Comparison of ENCODE assay signal across 8 cellular contexts in the genomic region with DNA sequence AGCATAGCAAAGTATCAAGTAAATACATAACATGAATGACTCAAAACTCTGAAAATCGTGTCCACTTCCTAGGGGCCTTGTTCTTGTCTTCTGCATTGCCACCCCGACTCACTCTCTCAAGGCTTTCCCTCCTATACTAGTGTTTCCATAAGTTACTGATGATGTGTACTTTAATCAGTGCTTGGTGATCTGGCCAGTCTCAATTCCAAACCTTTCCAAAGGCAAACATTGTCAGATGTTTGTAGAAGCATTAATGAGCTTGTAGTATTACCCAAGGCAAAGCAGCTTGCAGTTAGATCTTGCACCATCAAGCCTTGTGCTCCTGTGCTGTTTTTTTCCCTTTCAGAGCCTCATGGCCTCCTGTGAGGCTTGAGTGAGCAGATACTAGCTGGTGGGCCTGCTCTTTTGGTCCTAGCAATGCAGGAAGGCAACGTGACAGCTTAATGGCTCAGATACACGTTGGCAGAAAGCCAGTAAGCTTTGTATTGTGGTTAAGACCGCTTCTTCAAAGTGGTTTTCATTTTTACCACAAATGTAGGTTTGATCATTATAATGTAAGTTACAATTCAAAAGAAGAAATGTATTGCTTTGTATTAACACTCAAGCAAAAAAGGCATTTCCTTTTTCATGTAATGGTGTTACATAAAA. TPM values are rescaled to one million over a fixed set of nuclear protein-coding genes. Genes with fewer than 3 reads are reported as not detected.
A peak's percentile ranks its signal among the peaks of the same experiment; 100 is the strongest.
DNase-seq lines count a peak whose midpoint lies in the region; ATAC-seq and TF ChIP-seq lines count a peak whose summit lies in the region.

No MANE protein-coding gene starts in this region.

- CTCF ChIA-PET in activated CD4-positive, alpha-beta memory T cell treated with anti-CD3 and anti-CD28 coated beads for 36 hours (lab: Charles Lee), result interaction anchor here (0.6 to 1.1 kb wide), 3 partner anchors 10 to 305 kb away, joined by 3 read pairs; no protein-coding TSS in a partner anchor
- CTCF ChIA-PET in RWPE1 (lab: Yijun Ruan, JAX), result interaction anchor here (0.5 kb wide), 1 partner anchor 1224 kb away, joined by 6 read pairs; no protein-coding TSS in a partner anchor

- H3K27ac Mint-ChIP-seq in activated CD4-positive, alpha-beta memory T cell treated with anti-CD3 and anti-CD28 coated beads for 36 hours, result peak overlapping the region; percentile 2

- intact Hi-C loops in activated CD4-positive, alpha-beta memory T cell treated with anti-CD3 and anti-CD28 coated beads for 36 hours (cut with micrococcal nuclease), result loop anchor here (5.0 kb wide), 1 partner anchor 45 kb away; no protein-coding TSS in a partner anchor

- no peaks in the 10 kb centered on the region for H3K27me3 Mint-ChIP-seq in activated CD4-positive, alpha-beta memory T cell treated with anti-CD3 and anti-CD28 coated beads for 36 hours

- H3K36me3 Mint-ChIP-seq in activated CD4-positive, alpha-beta memory T cell treated with anti-CD3 and anti-CD28 coated beads for 36 hours, result peaks cover 29% of the 10 kb centered on the region

- no peaks in the 10 kb centered on the region for H3K9me3 Mint-ChIP-seq in activated CD4-positive, alpha-beta memory T cell treated with anti-CD3 and anti-CD28 coated beads for 36 hours

- TF ChIP-seq CTCF in RWPE1 (conservative IDR thresholded peaks at IDR 0.05; ENCODE audit: low read depth), result no peak

- H3K4me1 Mint-ChIP-seq in activated CD4-positive, alpha-beta memory T cell treated with anti-CD3 and anti-CD28 coated beads for 36 hours (ENCODE audit: low read depth), result peaks cover 62% of the 10 kb centered on the region

- peak; percentile 75 for ATAC-seq in GM18873 (IDR thresholded peaks at IDR 0.05; ENCODE audit: low FRiP score, unreplicated experiment)
- ATAC-seq in HG03097 (IDR thresholded peaks at IDR 0.05; ENCODE audit: low FRiP score, unreplicated experiment), result peak; percentile 87

- DNase-seq in CD1c-positive myeloid dendritic cell (ENCODE audit: extremely low spot score) (peak; percentile 82), NCI-H2227 treated with DMSO at 0.1 percent for 48 hours (lab: John Stamatoyannopoulos, UW) (peak; percentile 58), fibroblast of peridontal ligament (ENCODE audit: extremely low read depth) (peak; percentile 80), RWPE1 (ENCODE audit: low spot score) (no peak)
- peak; percentile 45 for DNase-seq in activated CD4-positive, alpha-beta memory T cell treated with anti-CD3 and anti-CD28 coated beads for 36 hours
- peak; percentile 24 to 31 for DNase-seq in stimulated activated CD4-positive, alpha-beta T cell treated with anti-CD3 and anti-CD28 coated beads, Interleukin-2, amount 100 ng/mL, for 24 hours

- no peak overlapping the region for H3K27ac ChIP-seq in RWPE1

- POLR2A ChIA-PET in activated CD4-positive, alpha-beta memory T cell treated with anti-CD3 and anti-CD28 coated beads for 36 hours (lab: Charles Lee), result interaction anchor here (1.4 to 2.1 kb wide), 2 partner anchors 42 to 53 kb away, joined by 3 to 6 read pairs; partner anchors contain the start of gene RBPJ
- POLR2A ChIA-PET in RWPE1 (lab: Yijun Ruan, JAX; ENCODE audit: low non-redundant PET), result no interaction called here

- H3K4me3 Mint-ChIP-seq in activated CD4-positive, alpha-beta memory T cell treated with anti-CD3 and anti-CD28 coated beads for 36 hours, result no peak overlapping the region

RNA-seq across cellular contexts. Expression of gene RBPJ, which starts 51.8 kb away (rescaled TPM):
- 100 to 1,000 TPM; 262 to 269 TPM for total RNA-seq in activated CD4-positive, alpha-beta memory T cell treated with anti-CD3 and anti-CD28 coated beads for 36 hours
